1 cellular context compared by ENCODE assay signal in the genomic region with DNA sequence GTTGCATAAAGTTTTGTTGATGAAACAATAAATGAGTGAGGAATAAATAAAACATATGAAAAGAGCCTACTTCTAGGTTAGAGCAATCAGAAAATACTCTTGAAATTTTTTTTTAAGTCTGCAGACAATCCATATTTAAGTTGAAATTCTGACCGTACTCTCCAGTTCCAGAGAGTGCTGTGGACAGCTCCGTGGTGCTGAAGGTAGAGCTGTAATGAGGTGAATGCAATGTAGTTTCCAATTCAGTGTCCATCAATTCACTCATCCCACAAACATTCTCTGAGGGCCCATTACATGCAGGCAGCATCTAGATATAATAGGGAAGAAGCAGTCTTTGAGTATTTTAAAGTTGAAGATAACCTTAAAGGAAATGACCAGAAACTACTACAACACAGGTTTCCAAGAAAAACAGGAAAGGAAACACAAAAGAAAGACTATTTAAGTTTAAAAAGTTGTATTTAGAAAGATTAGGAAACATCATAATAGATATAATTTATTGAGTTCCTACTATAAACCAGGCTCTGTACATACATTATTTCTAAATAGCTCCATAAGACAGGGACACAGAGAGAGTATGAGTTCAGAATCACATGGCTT.
TF ChIP-seq lines count a peak whose summit lies in the region.

No MANE protein-coding gene starts in this region.

TF ChIP-seq in HepG2, 621 proteins besides CTCF, POLR2A, EP300 and RAD21:
- TF ChIP-seq ZNF644 (CRISPR knock-in tag; IDR thresholded peaks at IDR 0.05; ENCODE audit: low read depth), result no peak
- no peak for TF ChIP-seq ETV5 (CRISPR knock-in tag; IDR thresholded peaks at IDR 0.05; ENCODE audit: borderline replicate concordance)
- TF ChIP-seq BORCS8-MEF2B (CRISPR knock-in tag; IDR thresholded peaks at IDR 0.05), result no peak
- peak; percentile 94 for TF ChIP-seq MIER2 (CRISPR knock-in tag; IDR thresholded peaks at IDR 0.05)
- TF ChIP-seq EHMT2 (IDR thresholded peaks at IDR 0.05; ENCODE audit: borderline replicate concordance, low read depth, low read length), result peak; percentile 64; the same call in 1 of the 2 replicates
- no peak for TF ChIP-seq MXD4 (CRISPR knock-in tag; IDR thresholded peaks at IDR 0.05)
- no peak for TF ChIP-seq ZNF343 (CRISPR knock-in tag; IDR thresholded peaks at IDR 0.05)
- TF ChIP-seq, protein P1, sequence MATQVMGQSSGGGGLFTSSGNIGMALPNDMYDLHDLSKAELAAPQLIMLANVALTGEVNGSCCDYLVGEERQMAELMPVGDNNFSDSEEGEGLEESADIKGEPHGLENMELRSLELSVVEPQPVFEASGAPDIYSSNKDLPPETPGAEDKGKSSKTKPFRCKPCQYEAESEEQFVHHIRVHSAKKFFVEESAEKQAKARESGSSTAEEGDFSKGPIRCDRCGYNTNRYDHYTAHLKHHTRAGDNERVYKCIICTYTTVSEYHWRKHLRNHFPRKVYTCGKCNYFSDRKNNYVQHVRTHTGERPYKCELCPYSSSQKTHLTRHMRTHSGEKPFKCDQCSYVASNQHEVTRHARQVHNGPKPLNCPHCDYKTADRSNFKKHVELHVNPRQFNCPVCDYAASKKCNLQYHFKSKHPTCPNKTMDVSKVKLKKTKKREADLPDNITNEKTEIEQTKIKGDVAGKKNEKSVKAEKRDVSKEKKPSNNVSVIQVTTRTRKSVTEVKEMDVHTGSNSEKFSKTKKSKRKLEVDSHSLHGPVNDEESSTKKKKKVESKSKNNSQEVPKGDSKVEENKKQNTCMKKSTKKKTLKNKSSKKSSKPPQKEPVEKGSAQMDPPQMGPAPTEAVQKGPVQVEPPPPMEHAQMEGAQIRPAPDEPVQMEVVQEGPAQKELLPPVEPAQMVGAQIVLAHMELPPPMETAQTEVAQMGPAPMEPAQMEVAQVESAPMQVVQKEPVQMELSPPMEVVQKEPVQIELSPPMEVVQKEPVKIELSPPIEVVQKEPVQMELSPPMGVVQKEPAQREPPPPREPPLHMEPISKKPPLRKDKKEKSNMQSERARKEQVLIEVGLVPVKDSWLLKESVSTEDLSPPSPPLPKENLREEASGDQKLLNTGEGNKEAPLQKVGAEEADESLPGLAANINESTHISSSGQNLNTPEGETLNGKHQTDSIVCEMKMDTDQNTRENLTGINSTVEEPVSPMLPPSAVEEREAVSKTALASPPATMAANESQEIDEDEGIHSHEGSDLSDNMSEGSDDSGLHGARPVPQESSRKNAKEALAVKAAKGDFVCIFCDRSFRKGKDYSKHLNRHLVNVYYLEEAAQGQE (IDR thresholded peaks at IDR 0.05; ENCODE audit: borderline replicate concordance in 1 of 2, low read depth in 1 of 2, low read length in 2 of 2), result peak; percentile 64 to 96
- TF ChIP-seq, protein P2, sequence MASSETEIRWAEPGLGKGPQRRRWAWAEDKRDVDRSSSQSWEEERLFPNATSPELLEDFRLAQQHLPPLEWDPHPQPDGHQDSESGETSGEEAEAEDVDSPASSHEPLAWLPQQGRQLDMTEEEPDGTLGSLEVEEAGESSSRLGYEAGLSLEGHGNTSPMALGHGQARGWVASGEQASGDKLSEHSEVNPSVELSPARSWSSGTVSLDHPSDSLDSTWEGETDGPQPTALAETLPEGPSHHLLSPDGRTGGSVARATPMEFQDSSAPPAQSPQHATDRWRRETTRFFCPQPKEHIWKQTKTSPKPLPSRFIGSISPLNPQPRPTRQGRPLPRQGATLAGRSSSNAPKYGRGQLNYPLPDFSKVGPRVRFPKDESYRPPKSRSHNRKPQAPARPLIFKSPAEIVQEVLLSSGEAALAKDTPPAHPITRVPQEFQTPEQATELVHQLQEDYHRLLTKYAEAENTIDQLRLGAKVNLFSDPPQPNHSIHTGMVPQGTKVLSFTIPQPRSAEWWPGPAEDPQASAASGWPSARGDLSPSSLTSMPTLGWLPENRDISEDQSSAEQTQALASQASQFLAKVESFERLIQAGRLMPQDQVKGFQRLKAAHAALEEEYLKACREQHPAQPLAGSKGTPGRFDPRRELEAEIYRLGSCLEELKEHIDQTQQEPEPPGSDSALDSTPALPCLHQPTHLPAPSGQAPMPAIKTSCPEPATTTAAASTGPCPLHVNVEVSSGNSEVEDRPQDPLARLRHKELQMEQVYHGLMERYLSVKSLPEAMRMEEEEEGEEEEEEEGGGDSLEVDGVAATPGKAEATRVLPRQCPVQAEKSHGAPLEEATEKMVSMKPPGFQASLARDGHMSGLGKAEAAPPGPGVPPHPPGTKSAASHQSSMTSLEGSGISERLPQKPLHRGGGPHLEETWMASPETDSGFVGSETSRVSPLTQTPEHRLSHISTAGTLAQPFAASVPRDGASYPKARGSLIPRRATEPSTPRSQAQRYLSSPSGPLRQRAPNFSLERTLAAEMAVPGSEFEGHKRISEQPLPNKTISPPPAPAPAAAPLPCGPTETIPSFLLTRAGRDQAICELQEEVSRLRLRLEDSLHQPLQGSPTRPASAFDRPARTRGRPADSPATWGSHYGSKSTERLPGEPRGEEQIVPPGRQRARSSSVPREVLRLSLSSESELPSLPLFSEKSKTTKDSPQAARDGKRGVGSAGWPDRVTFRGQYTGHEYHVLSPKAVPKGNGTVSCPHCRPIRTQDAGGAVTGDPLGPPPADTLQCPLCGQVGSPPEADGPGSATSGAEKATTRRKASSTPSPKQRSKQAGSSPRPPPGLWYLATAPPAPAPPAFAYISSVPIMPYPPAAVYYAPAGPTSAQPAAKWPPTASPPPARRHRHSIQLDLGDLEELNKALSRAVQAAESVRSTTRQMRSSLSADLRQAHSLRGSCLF (CRISPR knock-in tag; IDR thresholded peaks at IDR 0.05; ENCODE audit: borderline replicate concordance), result no peak
- TF ChIP-seq, protein P3, sequence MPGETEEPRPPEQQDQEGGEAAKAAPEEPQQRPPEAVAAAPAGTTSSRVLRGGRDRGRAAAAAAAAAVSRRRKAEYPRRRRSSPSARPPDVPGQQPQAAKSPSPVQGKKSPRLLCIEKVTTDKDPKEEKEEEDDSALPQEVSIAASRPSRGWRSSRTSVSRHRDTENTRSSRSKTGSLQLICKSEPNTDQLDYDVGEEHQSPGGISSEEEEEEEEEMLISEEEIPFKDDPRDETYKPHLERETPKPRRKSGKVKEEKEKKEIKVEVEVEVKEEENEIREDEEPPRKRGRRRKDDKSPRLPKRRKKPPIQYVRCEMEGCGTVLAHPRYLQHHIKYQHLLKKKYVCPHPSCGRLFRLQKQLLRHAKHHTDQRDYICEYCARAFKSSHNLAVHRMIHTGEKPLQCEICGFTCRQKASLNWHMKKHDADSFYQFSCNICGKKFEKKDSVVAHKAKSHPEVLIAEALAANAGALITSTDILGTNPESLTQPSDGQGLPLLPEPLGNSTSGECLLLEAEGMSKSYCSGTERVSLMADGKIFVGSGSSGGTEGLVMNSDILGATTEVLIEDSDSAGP (CRISPR knock-in tag; IDR thresholded peaks at IDR 0.05; ENCODE audit: borderline replicate concordance), result no peak
- TF ChIP-seq ZNF160 (CRISPR knock-in tag; IDR thresholded peaks at IDR 0.05), result no peak
